ENCODE assay signal across 8 cellular contexts in the genomic region with DNA sequence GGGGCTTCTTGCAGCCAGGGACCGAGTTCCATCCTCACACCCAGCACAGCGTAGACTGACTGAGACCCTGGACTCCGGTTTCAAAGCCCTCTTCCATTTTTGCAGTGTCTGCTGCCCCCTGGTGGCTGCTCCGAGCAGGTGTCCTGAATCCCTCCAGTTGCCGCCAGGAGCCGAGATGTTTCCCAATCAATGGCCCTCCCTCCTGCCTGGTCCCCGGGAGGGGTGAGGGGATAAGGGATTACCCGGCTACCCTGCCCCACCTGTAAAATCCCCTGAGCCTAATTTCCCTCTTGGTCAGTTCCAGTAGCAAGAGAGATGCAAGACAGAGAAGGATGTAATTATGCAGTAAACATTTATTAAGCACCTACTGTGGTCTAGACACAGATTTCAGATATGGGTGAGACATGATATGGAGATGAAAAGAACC. TPM values are rescaled to one million over a fixed set of nuclear protein-coding genes. Genes with fewer than 3 reads are reported as not detected.
DNase-seq lines count a peak whose midpoint lies in the region; ATAC-seq, FAIRE-seq and TF ChIP-seq lines count a peak whose summit lies in the region.

No MANE protein-coding gene starts in this region.

- ATAC-seq in A549: peak; percentile 78 to 88
- ATAC-seq in GM18498 (IDR thresholded peaks at IDR 0.05; ENCODE audit: unreplicated experiment): no peak

- TF ChIP-seq CTCF in A549 (IDR thresholded peaks at IDR 0.05): peak; percentile 87
- no peak for TF ChIP-seq CTCF in lower leg skin (IDR thresholded peaks at IDR 0.05)

- H3K27ac ChIP-seq in A549: no peak overlapping the region

- no peak for TF ChIP-seq EP300 in A549 (IDR thresholded peaks at IDR 0.05)

- intact Hi-C loops in lower leg skin (cut with DNase I; ENCODE audit: low total_unique reads): loop anchor here (10.0 kb wide), 2 partner anchors 289 to 419 kb away; no protein-coding TSS in a partner anchor

- 4% methylated on average over 8 of the region's 8 CpGs for WGBS in A549 (ENCODE audit: missing lambda C conversion rate)
- WGBS in lower leg skin, 2 donors: 1 to 3% methylated on average over 8 of the region's 8 CpGs

- POLR2A ChIA-PET in A549 (lab: Yijun Ruan, JAX): no interaction called here

- no peak for FAIRE-seq in A549 (lab: Jason Lieb, UNC)

- TF ChIP-seq POLR2A in A549 (IDR thresholded peaks at IDR 0.05; ENCODE audit: low read length) (no peak), lower leg skin (IDR thresholded peaks at IDR 0.05) (no peak)

- DNase-seq in A549 (ENCODE audit: low read depth in 1 of 2, low spot score in 1 of 2): peak; percentile 76 to 95
- peak; percentile 91 for DNase-seq in GM19238 (ENCODE audit: insufficient read length, low spot score)
- DNase-seq in NCI-H446 (lab: John Stamatoyannopoulos, UW): peak; percentile 8 to 70
- DNase-seq in activated CD4-positive, alpha-beta T cell treated with anti-CD3 and anti-CD28 coated beads, Interleukin-2, amount 50 U/mL, for 1 hour: peak; percentile 74
- DNase-seq in dermis blood vessel endothelial cell: peak; percentile 87
- peak; percentile 36 to 91 for DNase-seq in lower leg skin (ENCODE audit: low spot score in 2 of 2)
- peak; percentile 47 to 65 (median 60) for DNase-seq in stimulated activated CD4-positive, alpha-beta T cell treated with anti-CD3 and anti-CD28 coated beads, TNF-alpha, amount 100 ng/mL, for 4 hours (ENCODE audit: low read depth in 3 of 3)

- CTCF ChIA-PET in A549 (lab: Yijun Ruan, JAX): interaction anchor here (0.6 to 18.2 kb wide), 11 partner anchors 10 to 467 kb away, joined by 3 to 170 read pairs (median 4); no protein-coding TSS in a partner anchor

- TF ChIP-seq RAD21 in A549 (conservative IDR thresholded peaks at IDR 0.05 in 1 of 2, IDR thresholded peaks at IDR 0.05 in 1 of 2): peak; percentile 81 to 92

- H3K9me3 ChIP-seq in A549: no peaks in the 10 kb centered on the region

- no peaks in the 10 kb centered on the region for H3K4me1 ChIP-seq in A549

- H3K4me2 ChIP-seq in A549: peak overlapping the region; percentile 42; the same call in 2 of the 3 replicates

- H3K4me3 ChIP-seq in A549 (no peak overlapping the region), lower leg skin (ENCODE audit: low read depth, poor library complexity, severe bottlenecking) (no peak overlapping the region)

TF ChIP-seq in A549, 52 proteins besides CTCF, POLR2A, EP300 and RAD21:
- no peak for TF ChIP-seq NPAS2 (CRISPR knock-in tag; IDR thresholded peaks at IDR 0.05; ENCODE audit: borderline replicate concordance)
- peak; percentile 56 to 87; a peak in 3 of 4 replicates for TF ChIP-seq CEBPB (IDR thresholded peaks at IDR 0.05)
- TF ChIP-seq EHF (CRISPR knock-in tag; IDR thresholded peaks at IDR 0.05): no peak
- peak; percentile 82 for TF ChIP-seq SMC3 (IDR thresholded peaks at IDR 0.05)

RNA-seq across cellular contexts. Expression of a gene that starts 55.0 kb away (rescaled TPM):
- polyA plus RNA-seq in A549 (2011; rRNA removed): 2.9 and 3.0 TPM in 2 replicates
- polyA plus RNA-seq in A549 (2012; cell fraction: cytosol; rRNA removed): 5.1 and 7.4 TPM in 2 replicates
- 11.4 and 15.4 TPM in 2 replicates for polyA plus RNA-seq in A549 (2012; cell fraction: nucleus; rRNA removed)
- 5.8 to 7.3 TPM (median 7.1 TPM) in 3 replicates for polyA plus RNA-seq in A549 (2017; fragmentation: RNase III; extraction: RNeasy Plus Mini Kit Qiagen cat#74134 plus additional on column Dnase treatment)
- polyA minus RNA-seq in A549 (2011; rRNA and poly(A)+ RNA removed): 1.6 and 2.4 TPM in 2 replicates
- 8.5 and 9.7 TPM in 2 replicates for total RNA-seq in dermis blood vessel endothelial cell
- 10 to 100 TPM; 18.6 to 37.3 (median 25.1) TPM for total RNA-seq in lower leg skin

Comparison
In these comparisons a context has a peak if more than half of its experiments do, and no peak if none do; other contexts are left out.
1. DNase-seq: peak in every context shown above with its lines; median percentile 91 in GM19238; 87 in dermis blood vessel endothelial cell; 86 in A549; 74 in activated CD4-positive, alpha-beta T cell treated with anti-CD3 and anti-CD28 coated beads, Interleukin-2, amount 50 U/mL, for 1 hour; 64 in lower leg skin; 60 in stimulated activated CD4-positive, alpha-beta T cell treated with anti-CD3 and anti-CD28 coated beads, TNF-alpha, amount 100 ng/mL, for 4 hours; 39 in NCI-H446.